In genomic region chr3:50217681-50218080, GRCh38 we compare ENCODE assay signal across 1 cellular context.
TF ChIP-seq lines count a peak whose summit lies in the region.

No MANE protein-coding gene starts in this region.

TF ChIP-seq in H1, 55 proteins besides CTCF, POLR2A, EP300 and RAD21:
- TF ChIP-seq TEAD4 (IDR thresholded peaks at IDR 0.05; ENCODE audit: low read depth, low read length) (no peak), ATF3 (IDR thresholded peaks at IDR 0.05; ENCODE audit: insufficient read depth, low read depth, low read length) (no peak), CBX8 (IDR thresholded peaks at IDR 0.05; ENCODE audit: borderline replicate concordance, low read depth, low read length) (no peak), CREB1 (IDR thresholded peaks at IDR 0.05) (no peak), SUZ12 (IDR thresholded peaks at IDR 0.05; ENCODE audit: low read length) (no peak), SIN3A (conservative IDR thresholded peaks at IDR 0.05 in 1 of 2, IDR thresholded peaks at IDR 0.05 in 1 of 2; ENCODE audit: low read depth in 1 of 2, low read length in 2 of 2) (no peak), KDM1A (IDR thresholded peaks at IDR 0.05; ENCODE audit: borderline replicate concordance, low read length) (no peak), GTF2F1 (IDR thresholded peaks at IDR 0.05; ENCODE audit: borderline replicate concordance, low read depth, low read length) (no peak), MAX (IDR thresholded peaks at IDR 0.05) (no peak), CHD2 (IDR thresholded peaks at IDR 0.05; ENCODE audit: low read length) (no peak), JUND (IDR thresholded peaks at IDR 0.05; ENCODE audit: low read length) (no peak)
